26 cellular contexts compared by ENCODE assay signal in genomic region chr11:73405146-73405510, GRCh38.
"Had no signal": no experiment of that assay in that cellular context is flagged by ENCODE, and none has a peak within 500 bp of the region (broad histone marks: within the 10 kb centered on the region; RNA-seq: fewer than 3 reads in every experiment).

No MANE protein-coding gene starts in this region.

- H3K27ac Mint-ChIP-seq: dendritic cell treated with granulocyte-macrophage colony-stimulating factor and Interleukin-4, amounts not matched to agents 40 ng/mL and 50 ng/mL, for 4 days; mesothelial cell of epicardium; natural killer cell treated with Interleukin-12 subunit alpha and Interleukin-12 subunit beta and Interleukin-15 and Interleukin-18, amount 100 ng/mL, for 72 hours; progenitor cell of endocrine pancreas had no signal

- DNase-seq: effector memory CD4-positive, alpha-beta T cell; foreskin keratinocyte; heart left ventricle; hippocampal formation; left cardiac atrium; left lung; mesenchymal stem cell; mucosa of descending colon; naive B cell; small intestine; stimulated activated CD4-positive, alpha-beta T cell treated with anti-CD3 and anti-CD28 coated beads, Interleukin-15, amount 100 ng/mL, for 24 hours; stimulated activated CD4-positive, alpha-beta T cell treated with anti-CD3 and anti-CD28 coated beads, Interleukin-2, amount 100 ng/mL, for 48 hours; stimulated activated naive CD8-positive, alpha-beta T cell treated with anti-CD3 and anti-CD28 coated beads, Interleukin-15, Interleukin-2, amounts not matched to agents 100 U/mL and 50 U/mL, for 24 hours; testis; tibial artery; upper lobe of right lung; uterus had no signal

- ATAC-seq: foreskin keratinocyte; gastroesophageal sphincter; heart left ventricle; left cardiac atrium; left lung; mucosa of descending colon; natural killer cell treated with Interleukin-12 subunit alpha and Interleukin-12 subunit beta and Interleukin-15 and Interleukin-18, amount 100 ng/mL, for 72 hours; right lobe of liver; stimulated activated naive CD8-positive, alpha-beta T cell treated with anti-CD3 and anti-CD28 coated beads, Interleukin-15, Interleukin-2, amounts not matched to agents 100 U/mL and 50 U/mL, for 24 hours; upper lobe of right lung had no signal

- H3K27me3 ChIP-seq: esophagus muscularis mucosa, foreskin keratinocyte, gastroesophageal sphincter, heart left ventricle, left lung, right lobe of liver, testis, tibial artery, upper lobe of right lung, uterus had no signal

- H3K4me3 ChIP-seq: esophagus muscularis mucosa, gastroesophageal sphincter, heart left ventricle, left lung, mucosa of descending colon, right lobe of liver, testis, tibial artery, upper lobe of right lung, uterus had no signal

- H3K4me1 ChIP-seq: foreskin keratinocyte, parathyroid adenoma, testis, tibial artery, upper lobe of right lung, uterus had no signal

- H3K9me3 Mint-ChIP-seq: dendritic cell treated with granulocyte-macrophage colony-stimulating factor and Interleukin-4, amounts not matched to agents 40 ng/mL and 50 ng/mL, for 4 days; mesothelial cell of epicardium; naive B cell; natural killer cell treated with Interleukin-12 subunit alpha and Interleukin-12 subunit beta and Interleukin-15 and Interleukin-18, amount 100 ng/mL, for 72 hours; neural crest cell had no signal

- H3K9me3 ChIP-seq: esophagus muscularis mucosa, gastroesophageal sphincter, heart left ventricle, left lung, mucosa of descending colon, right lobe of liver, testis, tibial artery, upper lobe of right lung, uterus had no signal

- H3K36me3 ChIP-seq: uterus had no signal

- H3K27me3 Mint-ChIP-seq: dendritic cell treated with granulocyte-macrophage colony-stimulating factor and Interleukin-4, amounts not matched to agents 40 ng/mL and 50 ng/mL, for 4 days; naive B cell; natural killer cell treated with Interleukin-12 subunit alpha and Interleukin-12 subunit beta and Interleukin-15 and Interleukin-18, amount 100 ng/mL, for 72 hours; progenitor cell of endocrine pancreas had no signal

- H3K4me3 Mint-ChIP-seq: dendritic cell treated with granulocyte-macrophage colony-stimulating factor and Interleukin-4, amounts not matched to agents 40 ng/mL and 50 ng/mL, for 4 days; mesothelial cell of epicardium; naive B cell; natural killer cell treated with Interleukin-12 subunit alpha and Interleukin-12 subunit beta and Interleukin-15 and Interleukin-18, amount 100 ng/mL, for 72 hours; neural crest cell had no signal
